1 cellular context compared by ENCODE assay signal in genomic region chr12:50546441-50547318, GRCh38.
TF ChIP-seq lines count a peak whose summit lies in the region.

No MANE protein-coding gene starts in this region.

TF ChIP-seq in GM12878, 131 proteins besides CTCF, POLR2A, EP300 and RAD21 (continued from another document):
- TF ChIP-seq REST (IDR thresholded peaks at IDR 0.05; ENCODE audit: low read depth, low read length) (no peak), MXI1 (IDR thresholded peaks at IDR 0.05; ENCODE audit: low read depth, low read length) (no peak), ZZZ3 (IDR thresholded peaks at IDR 0.05; ENCODE audit: control insufficient read depth, insufficient read length, low read depth) (no peak), HCFC1 (IDR thresholded peaks at IDR 0.05; ENCODE audit: low read length) (no peak), MTA2 (IDR thresholded peaks at IDR 0.05; ENCODE audit: low read depth) (no peak), ASH2L (IDR thresholded peaks at IDR 0.05; ENCODE audit: borderline replicate concordance, low read depth) (no peak), EZH2 (IDR thresholded peaks at IDR 0.05; ENCODE audit: borderline replicate concordance, control insufficient read depth, low read depth, low read length) (no peak), LARP7 (IDR thresholded peaks at IDR 0.05) (no peak), NFXL1 (IDR thresholded peaks at IDR 0.05; ENCODE audit: borderline replicate concordance) (no peak), SREBF1 (IDR thresholded peaks at IDR 0.05; ENCODE audit: low read length) (no peak), PRDM15 (CRISPR knock-in tag; IDR thresholded peaks at IDR 0.05) (no peak), IKZF2 (IDR thresholded peaks at IDR 0.05) (no peak), EED (IDR thresholded peaks at IDR 0.05; ENCODE audit: low read depth) (no peak)
- TF ChIP-seq, protein P1, sequence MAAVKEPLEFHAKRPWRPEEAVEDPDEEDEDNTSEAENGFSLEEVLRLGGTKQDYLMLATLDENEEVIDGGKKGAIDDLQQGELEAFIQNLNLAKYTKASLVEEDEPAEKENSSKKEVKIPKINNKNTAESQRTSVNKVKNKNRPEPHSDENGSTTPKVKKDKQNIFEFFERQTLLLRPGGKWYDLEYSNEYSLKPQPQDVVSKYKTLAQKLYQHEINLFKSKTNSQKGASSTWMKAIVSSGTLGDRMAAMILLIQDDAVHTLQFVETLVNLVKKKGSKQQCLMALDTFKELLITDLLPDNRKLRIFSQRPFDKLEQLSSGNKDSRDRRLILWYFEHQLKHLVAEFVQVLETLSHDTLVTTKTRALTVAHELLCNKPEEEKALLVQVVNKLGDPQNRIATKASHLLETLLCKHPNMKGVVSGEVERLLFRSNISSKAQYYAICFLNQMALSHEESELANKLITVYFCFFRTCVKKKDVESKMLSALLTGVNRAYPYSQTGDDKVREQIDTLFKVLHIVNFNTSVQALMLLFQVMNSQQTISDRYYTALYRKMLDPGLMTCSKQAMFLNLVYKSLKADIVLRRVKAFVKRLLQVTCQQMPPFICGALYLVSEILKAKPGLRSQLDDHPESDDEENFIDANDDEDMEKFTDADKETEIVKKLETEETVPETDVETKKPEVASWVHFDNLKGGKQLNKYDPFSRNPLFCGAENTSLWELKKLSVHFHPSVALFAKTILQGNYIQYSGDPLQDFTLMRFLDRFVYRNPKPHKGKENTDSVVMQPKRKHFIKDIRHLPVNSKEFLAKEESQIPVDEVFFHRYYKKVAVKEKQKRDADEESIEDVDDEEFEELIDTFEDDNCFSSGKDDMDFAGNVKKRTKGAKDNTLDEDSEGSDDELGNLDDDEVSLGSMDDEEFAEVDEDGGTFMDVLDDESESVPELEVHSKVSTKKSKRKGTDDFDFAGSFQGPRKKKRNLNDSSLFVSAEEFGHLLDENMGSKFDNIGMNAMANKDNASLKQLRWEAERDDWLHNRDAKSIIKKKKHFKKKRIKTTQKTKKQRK (IDR thresholded peaks at IDR 0.05; ENCODE audit: low read depth, low read length): no peak
